In the genomic region with DNA sequence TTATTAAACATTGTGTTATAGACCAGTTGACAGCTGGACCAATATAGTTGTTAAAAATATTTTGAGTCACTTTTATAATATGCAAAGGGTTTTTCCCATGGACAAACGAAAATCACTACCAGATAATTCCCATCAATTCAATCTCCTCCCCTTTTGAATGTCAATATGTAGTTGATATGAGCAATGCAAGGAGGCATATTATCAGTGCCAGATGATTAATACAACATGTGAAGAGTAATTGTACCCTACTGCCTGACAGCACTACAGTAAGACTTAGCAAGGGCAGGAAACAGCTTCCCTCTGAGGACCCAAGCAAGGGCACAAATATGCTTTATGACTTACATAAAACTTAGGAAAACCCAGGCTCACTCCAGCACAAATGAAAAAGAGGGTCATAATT, we compare ENCODE assay signal across 16 cellular contexts. TPM values are rescaled to one million over a fixed set of nuclear protein-coding genes. Genes with fewer than 3 reads are reported as not detected.
DNase-seq lines count a peak whose midpoint lies in the region; ATAC-seq and TF ChIP-seq lines count a peak whose summit lies in the region.
"Had no signal": no experiment of that assay in that cellular context is flagged by ENCODE, and none has a peak within 500 bp of the region (broad histone marks: within the 10 kb centered on the region; RNA-seq: fewer than 3 reads in every experiment).

No MANE protein-coding gene starts in this region.

- TF ChIP-seq EP300 in stomach (IDR thresholded peaks at IDR 0.05), result no peak

- no peaks in the 10 kb centered on the region for H3K27me3 Mint-ChIP-seq in T-helper 1 cell treated with Interleukin-12 subunit alpha and Interleukin-12 subunit beta and Interleukin-4 antibody, amounts not matched to agents 30 μg/mL and 1 μg/mL, for 36 hours (ENCODE audit: low read depth)
- H3K27me3 Mint-ChIP-seq in T-helper 17 cell, result no peaks in the 10 kb centered on the region
- no peaks in the 10 kb centered on the region for H3K27me3 Mint-ChIP-seq in T-helper 2 cell treated with Interferon-gamma antibody and Interleukin-4, amounts not matched to agents 5 μg/mL and 100 μg/mL, for 36 hours (ENCODE audit: low read depth)
- H3K27me3 Mint-ChIP-seq: stimulated activated naive B cell treated with anti-CD40 and anti-IgM and Interleukin-4, amounts not matched to agents 10 μg/mL and 1 μg/mL and 100 μg/mL, for 72 hours; type B pancreatic cell had no signal

- peak overlapping the region; percentile 1 for H3K27ac Mint-ChIP-seq in T-helper 1 cell treated with Interleukin-12 subunit alpha and Interleukin-12 subunit beta and Interleukin-4 antibody, amounts not matched to agents 30 μg/mL and 1 μg/mL, for 36 hours
- peak overlapping the region; percentile 88 for H3K27ac Mint-ChIP-seq in T-helper 17 cell
- no peak overlapping the region for H3K27ac Mint-ChIP-seq in T-helper 2 cell treated with Interferon-gamma antibody and Interleukin-4, amounts not matched to agents 5 μg/mL and 100 μg/mL, for 36 hours
- H3K27ac Mint-ChIP-seq: type B pancreatic cell had no signal

- intact Hi-C loops in gastrocnemius medialis (cut with DNase I; ENCODE audit: low total_unique reads) (no loop called here), stomach (cut with DNase I; ENCODE audit: low total_unique reads) (no loop called here)

- H3K36me3 ChIP-seq in gastrocnemius medialis (peaks cover 0 to 11% of the 10 kb centered on the region in 2 donors), stomach (peaks cover 10 to 15% (median 11%) of the 10 kb centered on the region in 4 donors)

- H3K27ac ChIP-seq in gastrocnemius medialis (peak overlapping the region in 3 of 4 donors; percentile 16 to 50 (median 40)), stomach (no peak overlapping the region)
- H3K27ac ChIP-seq: ascending aorta, C4-2B had no signal

- H3K4me1 ChIP-seq in gastrocnemius medialis (peaks cover 86 to 90% of the 10 kb centered on the region in 2 donors), stomach (peaks cover 43 to 97% (median 78%) of the 10 kb centered on the region in 4 donors)

- ATAC-seq in T-helper 17 cell (no peak), gastrocnemius medialis (peak in 1 of 2 donors; percentile 64)
- ATAC-seq: Right ventricle myocardium inferior; stimulated activated naive B cell treated with anti-CD40 and anti-IgM and Interleukin-4, amounts not matched to agents 10 μg/mL and 1 μg/mL and 100 μg/mL, for 72 hours had no signal

- WGBS in stomach, 5 donors, result 6 to 23% (median 16%) methylated on average over 1 of the region's 1 CpG

- TF ChIP-seq CTCF in gastrocnemius medialis (IDR thresholded peaks at IDR 0.05 in 4 of 5, conservative IDR thresholded peaks at IDR 0.05 in 1 of 5) (no peak), stomach (IDR thresholded peaks at IDR 0.05) (no peak)

- in situ Hi-C loops in gastrocnemius medialis (cut with MboI; ENCODE audit: low sequenced_read_pairs in 4 of 4), result no loop called here

- H3K9me3 ChIP-seq in T-helper 17 cell (ENCODE audit: control insufficient read depth, low read length, poor library complexity, severe bottlenecking), result no peaks in the 10 kb centered on the region
- no peaks in the 10 kb centered on the region for H3K9me3 ChIP-seq in gastrocnemius medialis
- H3K9me3 ChIP-seq in stomach, result no peaks in the 10 kb centered on the region
- H3K9me3 ChIP-seq: ascending aorta had no signal

- no peak overlapping the region for H3K4me3 Mint-ChIP-seq in T-helper 1 cell treated with Interleukin-12 subunit alpha and Interleukin-12 subunit beta and Interleukin-4 antibody, amounts not matched to agents 30 μg/mL and 1 μg/mL, for 36 hours
- no peak overlapping the region for H3K4me3 Mint-ChIP-seq in T-helper 17 cell
- H3K4me3 Mint-ChIP-seq in T-helper 2 cell treated with Interferon-gamma antibody and Interleukin-4, amounts not matched to agents 5 μg/mL and 100 μg/mL, for 36 hours, result no peak overlapping the region
- H3K4me3 Mint-ChIP-seq: stimulated activated naive B cell treated with anti-CD40 and anti-IgM and Interleukin-4, amounts not matched to agents 10 μg/mL and 1 μg/mL and 100 μg/mL, for 72 hours; type B pancreatic cell had no signal

- peaks cover 23% of the 10 kb centered on the region for H3K36me3 Mint-ChIP-seq in T-helper 1 cell treated with Interleukin-12 subunit alpha and Interleukin-12 subunit beta and Interleukin-4 antibody, amounts not matched to agents 30 μg/mL and 1 μg/mL, for 36 hours (ENCODE audit: low read depth)
- peaks cover 6% of the 10 kb centered on the region for H3K36me3 Mint-ChIP-seq in T-helper 17 cell (ENCODE audit: low read depth)
- peaks cover 25% of the 10 kb centered on the region for H3K36me3 Mint-ChIP-seq in T-helper 2 cell treated with Interferon-gamma antibody and Interleukin-4, amounts not matched to agents 5 μg/mL and 100 μg/mL, for 36 hours (ENCODE audit: low read depth)

- H3K27me3 ChIP-seq in gastrocnemius medialis (no peaks in the 10 kb centered on the region), stomach (no peaks in the 10 kb centered on the region)
- H3K27me3 ChIP-seq: ascending aorta had no signal

- no peak for TF ChIP-seq POLR2A in gastrocnemius medialis (IDR thresholded peaks at IDR 0.05)
- no peak for TF ChIP-seq POLR2A in stomach (IDR thresholded peaks at IDR 0.05)

- DNase-seq in T-helper 1 cell (no peak), T-helper 17 cell (no peak), fibroblast of peridontal ligament (ENCODE audit: extremely low read depth) (peak; percentile 50), gastrocnemius medialis (no peak), stomach (no peak)
- DNase-seq in T-helper 2 cell treated with Interferon-gamma antibody and Interleukin-4, amounts not matched to agents 5 μg/mL and 100 μg/mL, for 36 hours (ENCODE audit: low spot score), result no peak
- DNase-seq in stimulated activated naive CD4-positive, alpha-beta T cell treated with Interleukin-2 at 50 U/mL for 16 hours (lab: John Stamatoyannopoulos, UW), result no peak
- DNase-seq: 8988T; activated CD4-positive, CD25-positive, alpha-beta regulatory T cell treated with anti-CD3 and anti-CD28 coated beads, Interleukin-2, amount 50 U/mL, for 72 hours; NCI-H2029 treated with DMSO at 0.1 percent for 48 hours; stimulated activated naive B cell treated with anti-CD40 and anti-IgM and Interleukin-4, amounts not matched to agents 10 μg/mL and 1 μg/mL and 100 μg/mL, for 72 hours had no signal

- peaks cover 50% of the 10 kb centered on the region for H3K4me1 Mint-ChIP-seq in T-helper 1 cell treated with Interleukin-12 subunit alpha and Interleukin-12 subunit beta and Interleukin-4 antibody, amounts not matched to agents 30 μg/mL and 1 μg/mL, for 36 hours (ENCODE audit: low read depth)
- peaks cover 80% of the 10 kb centered on the region for H3K4me1 Mint-ChIP-seq in T-helper 17 cell
- peaks cover 48% of the 10 kb centered on the region for H3K4me1 Mint-ChIP-seq in T-helper 2 cell treated with Interferon-gamma antibody and Interleukin-4, amounts not matched to agents 5 μg/mL and 100 μg/mL, for 36 hours (ENCODE audit: low read depth)

- H3K9me3 Mint-ChIP-seq in T-helper 1 cell treated with Interleukin-12 subunit alpha and Interleukin-12 subunit beta and Interleukin-4 antibody, amounts not matched to agents 30 μg/mL and 1 μg/mL, for 36 hours, result no peaks in the 10 kb centered on the region
- no peaks in the 10 kb centered on the region for H3K9me3 Mint-ChIP-seq in T-helper 2 cell treated with Interferon-gamma antibody and Interleukin-4, amounts not matched to agents 5 μg/mL and 100 μg/mL, for 36 hours
- H3K9me3 Mint-ChIP-seq: stimulated activated naive B cell treated with anti-CD40 and anti-IgM and Interleukin-4, amounts not matched to agents 10 μg/mL and 1 μg/mL and 100 μg/mL, for 72 hours; type B pancreatic cell had no signal

- H3K4me3 ChIP-seq in gastrocnemius medialis (no peak overlapping the region), stomach (no peak overlapping the region)
- H3K4me3 ChIP-seq: ascending aorta had no signal

RNA-seq across cellular contexts. Expression of a gene that starts 17.3 kb away (rescaled TPM):
- total RNA-seq in T-helper 17 cell (100 to 1,000 TPM; 142 to 187 TPM), gastrocnemius medialis (10 to 100 TPM; 19.9 to 35.9 (median 31.2) TPM), stomach (100 to 1,000 TPM; 109 to 288 (median 154) TPM)
- polyA plus RNA-seq in stomach, result 10 to 100 TPM in 2 of 3 donors, 1 to 10 TPM in 1; 9.2 to 17.3 (median 10.2) TPM

Comparison
In these comparisons a context has a peak if more than half of its experiments do, and no peak if none do; other contexts are left out.
1. H3K27ac ChIP-seq: peak in gastrocnemius medialis (3 of 4); none in stomach (0 of 5).